ENCODE assay signal across 2 cellular contexts in genomic region chr13:109332501-109333499, GRCh38.
TF ChIP-seq lines count a peak whose summit lies in the region.

No MANE protein-coding gene starts in this region.

TF ChIP-seq in SK-N-SH, 30 proteins besides CTCF, POLR2A, EP300 and RAD21 (continued from another document):
- TF ChIP-seq FOXJ3 (CRISPR knock-in tag; IDR thresholded peaks at IDR 0.05) = no peak

TF ChIP-seq in SK-N-SH treated with all-trans-retinoic acid at 6 μM for 48 hours, 23 proteins besides CTCF, POLR2A, EP300 and RAD21 (continued from another document):
- TF ChIP-seq POU6F1 (CRISPR knock-in tag; IDR thresholded peaks at IDR 0.05; ENCODE audit: borderline replicate concordance, low read depth) (no peak), ZC3H10 (CRISPR knock-in tag; IDR thresholded peaks at IDR 0.05) (no peak), SNAI2 (CRISPR knock-in tag; IDR thresholded peaks at IDR 0.05) (no peak), ZNF8 (CRISPR knock-in tag; IDR thresholded peaks at IDR 0.05) (no peak), CREB5 (CRISPR knock-in tag; IDR thresholded peaks at IDR 0.05; ENCODE audit: low read depth) (no peak), RARB (CRISPR knock-in tag; IDR thresholded peaks at IDR 0.05) (no peak), OSR1 (CRISPR knock-in tag; IDR thresholded peaks at IDR 0.05) (no peak), TOX (CRISPR knock-in tag; IDR thresholded peaks at IDR 0.05; ENCODE audit: borderline replicate concordance) (no peak), ZFP30 (CRISPR knock-in tag; IDR thresholded peaks at IDR 0.05) (no peak), GLIS3 (CRISPR knock-in tag; IDR thresholded peaks at IDR 0.05) (no peak), BACH2 (CRISPR knock-in tag; IDR thresholded peaks at IDR 0.05; ENCODE audit: borderline replicate concordance) (no peak)
- TF ChIP-seq, protein P1, sequence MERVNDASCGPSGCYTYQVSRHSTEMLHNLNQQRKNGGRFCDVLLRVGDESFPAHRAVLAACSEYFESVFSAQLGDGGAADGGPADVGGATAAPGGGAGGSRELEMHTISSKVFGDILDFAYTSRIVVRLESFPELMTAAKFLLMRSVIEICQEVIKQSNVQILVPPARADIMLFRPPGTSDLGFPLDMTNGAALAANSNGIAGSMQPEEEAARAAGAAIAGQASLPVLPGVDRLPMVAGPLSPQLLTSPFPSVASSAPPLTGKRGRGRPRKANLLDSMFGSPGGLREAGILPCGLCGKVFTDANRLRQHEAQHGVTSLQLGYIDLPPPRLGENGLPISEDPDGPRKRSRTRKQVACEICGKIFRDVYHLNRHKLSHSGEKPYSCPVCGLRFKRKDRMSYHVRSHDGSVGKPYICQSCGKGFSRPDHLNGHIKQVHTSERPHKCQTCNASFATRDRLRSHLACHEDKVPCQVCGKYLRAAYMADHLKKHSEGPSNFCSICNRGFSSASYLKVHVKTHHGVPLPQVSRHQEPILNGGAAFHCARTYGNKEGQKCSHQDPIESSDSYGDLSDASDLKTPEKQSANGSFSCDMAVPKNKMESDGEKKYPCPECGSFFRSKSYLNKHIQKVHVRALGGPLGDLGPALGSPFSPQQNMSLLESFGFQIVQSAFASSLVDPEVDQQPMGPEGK (CRISPR knock-in tag; IDR thresholded peaks at IDR 0.05; ENCODE audit: borderline replicate concordance) = no peak
TF ChIP-seq in SK-N-SH treated with all-trans-retinoic acid at 6 μM for 48 hours: peak in this region for 0.
